18 cellular contexts compared by ENCODE assay signal in genomic region chr2:236597629-236598028, GRCh38. TPM values are rescaled to one million over a fixed set of nuclear protein-coding genes. Genes with fewer than 3 reads are reported as not detected.
A peak's percentile ranks its signal among the peaks of the same experiment; 100 is the strongest.
DNase-seq lines count a peak whose midpoint lies in the region; ATAC-seq and TF ChIP-seq lines count a peak whose summit lies in the region.
"Had no signal": no experiment of that assay in that cellular context is flagged by ENCODE, and none has a peak within 500 bp of the region (broad histone marks: within the 10 kb centered on the region; RNA-seq: fewer than 3 reads in every experiment).

No MANE protein-coding gene starts in this region.

- intact Hi-C loops in ascending aorta (cut with DNase I), result loop anchor here (1.0 kb wide), 1 partner anchor 45 kb away; no protein-coding TSS in a partner anchor
- intact Hi-C loops in body of pancreas (cut with DNase I), result no loop called here
- intact Hi-C loops in stomach (cut with DNase I; ENCODE audit: low total_unique reads), result no loop called here
- intact Hi-C loops in upper lobe of right lung (cut with DNase I), result no loop called here

- TF ChIP-seq CTCF in ascending aorta (IDR thresholded peaks at IDR 0.05), result no peak
- no peak for TF ChIP-seq CTCF in body of pancreas (IDR thresholded peaks at IDR 0.05)
- no peak for TF ChIP-seq CTCF in stomach (IDR thresholded peaks at IDR 0.05)
- no peak for TF ChIP-seq CTCF in upper lobe of right lung (IDR thresholded peaks at IDR 0.05)

- H3K36me3 ChIP-seq in ascending aorta (no peaks in the 10 kb centered on the region), body of pancreas (replicated peaks in 1 of 2; ENCODE audit: insufficient read depth in 1 of 2, low read depth in 2 of 2) (no peaks in the 10 kb centered on the region), stomach (no peaks in the 10 kb centered on the region), upper lobe of right lung (no peaks in the 10 kb centered on the region)

- H3K9me3 ChIP-seq in ascending aorta (no peaks in the 10 kb centered on the region), body of pancreas (no peaks in the 10 kb centered on the region), stomach (no peaks in the 10 kb centered on the region), upper lobe of right lung (no peaks in the 10 kb centered on the region)
- H3K9me3 ChIP-seq: Caco-2 had no signal

- H3K27me3 ChIP-seq in ascending aorta, result no peaks in the 10 kb centered on the region
- H3K27me3 ChIP-seq in body of pancreas, result no peaks in the 10 kb centered on the region
- H3K27me3 ChIP-seq in stomach, result no peaks in the 10 kb centered on the region
- H3K27me3 ChIP-seq in upper lobe of right lung, result no peaks in the 10 kb centered on the region

- ATAC-seq in body of pancreas (peak; percentile 64), upper lobe of right lung (no peak)
- ATAC-seq: GM23338 had no signal

- DNase-seq in ascending aorta (ENCODE audit: low spot score in 2 of 2), result no peak
- peak in 3 of 4 donors; percentile 47 to 59 (median 53) for DNase-seq in body of pancreas
- peak; percentile 53 for DNase-seq in mucosa of gallbladder (ENCODE audit: low spot score)
- peak; percentile 39 for DNase-seq in stomach
- no peak for DNase-seq in stimulated activated CD4-positive, alpha-beta T cell treated with anti-CD3 and anti-CD28 coated beads, Interleukin-12 subunit alpha, Interleukin-12 subunit beta, amount 100 ng/mL, for 4 hours
- no peak for DNase-seq in upper lobe of right lung
- DNase-seq in DMS79 treated with DMSO at 0.1 percent for 48 hours (lab: John Stamatoyannopoulos, UW), result no peak
- DNase-seq in AG08395 (ENCODE audit: low spot score), result no peak
- DNase-seq: ACHN; AML-193; Caco-2; CD4-positive, alpha-beta T cell; GDM1; HCEC 1CT had no signal

- H3K4me1 ChIP-seq in ascending aorta, result peaks cover 0 to 6% of the 10 kb centered on the region in 2 donors
- peaks cover 14% of the 10 kb centered on the region for H3K4me1 ChIP-seq in body of pancreas
- peaks cover 0 to 3% (median 0%) of the 10 kb centered on the region in 4 donors for H3K4me1 ChIP-seq in stomach
- no peaks in the 10 kb centered on the region for H3K4me1 ChIP-seq in upper lobe of right lung

- peak overlapping the region in 1 of 2 donors; percentile 19 for H3K4me3 ChIP-seq in ascending aorta
- no peak overlapping the region for H3K4me3 ChIP-seq in body of pancreas
- H3K4me3 ChIP-seq in stomach, result no peak overlapping the region
- H3K4me3 ChIP-seq in upper lobe of right lung, result no peak overlapping the region
- H3K4me3 ChIP-seq: GM23338 had no signal

- 11 to 22% methylated on average over 4 of the region's 4 CpGs for WGBS in body of pancreas, 2 donors
- 29 to 51% (median 50%) methylated on average over 4 of the region's 4 CpGs for WGBS in stomach, 5 donors

- TF ChIP-seq POLR2A in body of pancreas (IDR thresholded peaks at IDR 0.05) (no peak), stomach (IDR thresholded peaks at IDR 0.05) (no peak)

- TF ChIP-seq EP300 in stomach (IDR thresholded peaks at IDR 0.05), result no peak

- H3K27ac ChIP-seq in ascending aorta, result peak overlapping the region; percentile 41 to 62
- H3K27ac ChIP-seq in body of pancreas, result peak overlapping the region in 1 of 4 donors; percentile 9
- H3K27ac ChIP-seq in stomach, result no peak overlapping the region
- H3K27ac ChIP-seq in upper lobe of right lung, result no peak overlapping the region
- H3K27ac ChIP-seq: C4-2B, HL-60 had no signal

RNA-seq across cellular contexts. Expression of gene ACKR3, which starts 28.0 kb away (rescaled TPM):
- total RNA-seq in ascending aorta (75.6 TPM), body of pancreas (10 to 100 TPM; 10.4 to 18.1 TPM), mucosa of gallbladder (12.0 TPM), stomach (10 to 100 TPM in 4 of 5 donors, 1 to 10 TPM in 1; 5.2 to 35.0 (median 15.1) TPM), upper lobe of right lung (9.1 TPM)
- 1 to 10 TPM; 5.0 to 7.3 (median 5.8) TPM for polyA plus RNA-seq in stomach
- total RNA-seq: HT1080 had no signal

Comparison
In these comparisons a context has a peak if more than half of its experiments do, and no peak if none do; other contexts are left out.
1. DNase-seq: peak in body of pancreas (3 of 4), mucosa of gallbladder (single experiment) and stomach (single experiment); none in ascending aorta (0 of 2), stimulated activated CD4-positive, alpha-beta T cell treated with anti-CD3 and anti-CD28 coated beads, Interleukin-12 subunit alpha, Interleukin-12 subunit beta, amount 100 ng/mL, for 4 hours (single experiment), upper lobe of right lung (single experiment), DMS79 treated with DMSO at 0.1 percent for 48 hours (single experiment) and AG08395 (single experiment).
2. H3K27ac ChIP-seq: peak in ascending aorta (2 of 2); none in stomach (0 of 5) and upper lobe of right lung (single experiment).